ENCODE assay signal across 1 cellular context in the genomic region with DNA sequence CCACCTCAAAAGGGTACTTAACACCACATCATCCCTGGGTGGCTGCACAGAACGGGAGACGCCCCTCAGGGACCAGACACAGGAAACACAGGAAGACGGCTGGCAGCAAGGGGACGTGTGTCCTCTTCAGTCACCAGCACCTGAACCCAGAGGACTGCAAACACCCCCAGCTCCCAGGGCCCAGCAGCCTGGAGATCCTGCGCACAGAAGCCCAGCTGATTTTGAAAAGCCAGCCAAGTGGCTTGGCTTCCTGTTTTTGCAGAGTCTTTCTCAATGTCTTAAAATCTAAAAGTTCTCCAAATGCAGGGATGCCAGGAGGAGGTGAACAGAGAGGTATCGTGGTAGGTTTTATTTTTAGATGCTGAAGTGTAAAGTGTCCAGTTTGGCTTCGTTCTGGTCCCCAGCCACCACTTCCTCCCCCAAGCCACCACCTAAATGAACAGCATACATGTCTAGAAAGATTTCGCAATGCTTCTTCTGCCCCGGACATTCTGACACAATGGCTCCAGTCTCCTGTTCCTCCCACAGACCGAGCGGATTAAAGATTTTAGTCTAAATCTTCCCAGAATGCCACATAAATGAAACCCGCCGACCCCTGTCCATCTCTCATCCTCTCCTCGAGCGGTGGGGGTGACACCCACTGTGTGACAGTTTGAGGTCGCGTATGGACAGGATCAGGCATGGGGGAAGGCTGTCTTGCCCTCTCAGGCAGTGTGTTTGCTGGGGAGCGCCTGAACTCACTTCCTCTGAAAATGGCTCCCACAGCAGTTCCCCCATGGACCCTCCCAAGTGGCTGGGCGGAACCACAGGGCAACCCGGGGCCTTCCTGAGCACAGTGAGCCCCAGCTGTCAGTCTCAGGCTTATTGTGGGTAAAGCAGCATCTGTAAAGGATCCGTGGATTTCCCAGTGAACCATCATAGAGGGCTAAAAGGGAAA.
TF ChIP-seq lines count a peak whose summit lies in the region.

No MANE protein-coding gene starts in this region.

TF ChIP-seq in K562, 482 proteins besides CTCF, POLR2A, EP300 and RAD21:
- TF ChIP-seq ZNF830 (CRISPR knock-in tag; IDR thresholded peaks at IDR 0.05) (no peak), MAFK (IDR thresholded peaks at IDR 0.05; ENCODE audit: low read length) (no peak), PURB (CRISPR knock-in tag; IDR thresholded peaks at IDR 0.05; ENCODE audit: low read depth) (no peak), GMEB1 (CRISPR knock-in tag; IDR thresholded peaks at IDR 0.05) (no peak), SPI1 (IDR thresholded peaks at IDR 0.05; ENCODE audit: borderline replicate concordance, low read depth, low read length) (peak; percentile 47; the same call in 1 of the 2 replicates), CEBPG (CRISPR knock-in tag; IDR thresholded peaks at IDR 0.05) (peak; percentile 74), CEBPG (tag; conservative IDR thresholded peaks at IDR 0.05 in 1 of 2, IDR thresholded peaks at IDR 0.05 in 1 of 2) (peak; percentile 90 to 92), ZFP30 (CRISPR knock-in tag; IDR thresholded peaks at IDR 0.05; ENCODE audit: borderline replicate concordance) (no peak), SAP30 (IDR thresholded peaks at IDR 0.05; ENCODE audit: borderline replicate concordance, insufficient read depth, low read depth, low read length, poor library complexity, severe bottlenecking) (no peak), NR4A1 (CRISPR knock-in tag; IDR thresholded peaks at IDR 0.05) (no peak), NR4A1 (tag; IDR thresholded peaks at IDR 0.05) (no peak), NFE2 (IDR thresholded peaks at IDR 0.05; ENCODE audit: low read depth) (no peak), YY1 (IDR thresholded peaks at IDR 0.05; ENCODE audit: borderline replicate concordance in 1 of 3, control insufficient read depth in 1 of 3, extremely low read depth in 1 of 3, insufficient read depth in 3 of 3, insufficient read length in 1 of 3, insufficient replicate concordance in 2 of 3, low read depth in 1 of 3, low read length in 2 of 3) (peak in 1 of 3 experiments; percentile 17), MCM3 (IDR thresholded peaks at IDR 0.05) (no peak), CEBPB (tag; IDR thresholded peaks at IDR 0.05) (peak; percentile 99), PHF8 (IDR thresholded peaks at IDR 0.05; ENCODE audit: borderline replicate concordance, low read length) (no peak), FOXP4 (CRISPR knock-in tag; IDR thresholded peaks at IDR 0.05; ENCODE audit: borderline replicate concordance) (no peak), HMG20A (CRISPR knock-in tag; conservative IDR thresholded peaks at IDR 0.05) (no peak), FOXM1 (IDR thresholded peaks at IDR 0.05; ENCODE audit: low read depth) (no peak), FOXM1 (CRISPR knock-in tag; IDR thresholded peaks at IDR 0.05; ENCODE audit: low read depth) (no peak), CBX5 (IDR thresholded peaks at IDR 0.05; ENCODE audit: borderline replicate concordance, low read depth) (no peak), ZNF232 (CRISPR knock-in tag; IDR thresholded peaks at IDR 0.05) (no peak), BRF1 (IDR thresholded peaks at IDR 0.05; ENCODE audit: borderline replicate concordance, extremely low read depth, insufficient read length) (no peak), TFAP4 (CRISPR knock-in tag; IDR thresholded peaks at IDR 0.05; ENCODE audit: borderline replicate concordance) (0 out of 2 replicates have a peak, but pooled peaks have one; percentile 28), ZNF511 (CRISPR knock-in tag; IDR thresholded peaks at IDR 0.05) (no peak), RCOR1 (IDR thresholded peaks at IDR 0.05; ENCODE audit: borderline replicate concordance in 1 of 2, low read depth in 2 of 2, low read length in 2 of 2) (no peak), ZNF507 (tag; conservative IDR thresholded peaks at IDR 0.05) (no peak), CTBP1 (IDR thresholded peaks at IDR 0.05; ENCODE audit: borderline replicate concordance) (no peak), ZNF584 (CRISPR knock-in tag; IDR thresholded peaks at IDR 0.05; ENCODE audit: low read depth) (no peak), MYBL2 (IDR thresholded peaks at IDR 0.05; ENCODE audit: low read depth) (no peak), MYBL2 (CRISPR knock-in tag; IDR thresholded peaks at IDR 0.05; ENCODE audit: borderline replicate concordance) (no peak), XRCC5 (IDR thresholded peaks at IDR 0.05; ENCODE audit: low read depth, low read length) (no peak), FIP1L1 (IDR thresholded peaks at IDR 0.05; ENCODE audit: low read depth, low read length, poor library complexity, severe bottlenecking) (no peak), SAFB (IDR thresholded peaks at IDR 0.05; ENCODE audit: borderline replicate concordance, low read depth, low read length) (no peak), NCOA2 (IDR thresholded peaks at IDR 0.05; ENCODE audit: partially characterized antibody in 2 of 2) (no peak), ZNF431 (CRISPR knock-in tag; IDR thresholded peaks at IDR 0.05) (no peak), ZNF124 (CRISPR knock-in tag; IDR thresholded peaks at IDR 0.05) (no peak), C11orf30 (IDR thresholded peaks at IDR 0.05; ENCODE audit: low read depth) (no peak), PRDM10 (IDR thresholded peaks at IDR 0.05; ENCODE audit: partially characterized antibody) (peak; percentile 19)
- TF ChIP-seq, protein P1, sequence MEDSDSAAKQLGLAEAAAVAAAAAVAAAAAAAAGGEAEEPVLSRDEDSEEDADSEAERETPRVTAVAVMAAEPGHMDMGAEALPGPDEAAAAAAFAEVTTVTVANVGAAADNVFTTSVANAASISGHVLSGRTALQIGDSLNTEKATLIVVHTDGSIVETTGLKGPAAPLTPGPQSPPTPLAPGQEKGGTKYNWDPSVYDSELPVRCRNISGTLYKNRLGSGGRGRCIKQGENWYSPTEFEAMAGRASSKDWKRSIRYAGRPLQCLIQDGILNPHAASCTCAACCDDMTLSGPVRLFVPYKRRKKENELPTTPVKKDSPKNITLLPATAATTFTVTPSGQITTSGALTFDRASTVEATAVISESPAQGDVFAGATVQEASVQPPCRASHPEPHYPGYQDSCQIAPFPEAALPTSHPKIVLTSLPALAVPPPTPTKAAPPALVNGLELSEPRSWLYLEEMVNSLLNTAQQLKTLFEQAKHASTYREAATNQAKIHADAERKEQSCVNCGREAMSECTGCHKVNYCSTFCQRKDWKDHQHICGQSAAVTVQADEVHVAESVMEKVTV (CRISPR knock-in tag; IDR thresholded peaks at IDR 0.05): no peak
- TF ChIP-seq, protein P2, sequence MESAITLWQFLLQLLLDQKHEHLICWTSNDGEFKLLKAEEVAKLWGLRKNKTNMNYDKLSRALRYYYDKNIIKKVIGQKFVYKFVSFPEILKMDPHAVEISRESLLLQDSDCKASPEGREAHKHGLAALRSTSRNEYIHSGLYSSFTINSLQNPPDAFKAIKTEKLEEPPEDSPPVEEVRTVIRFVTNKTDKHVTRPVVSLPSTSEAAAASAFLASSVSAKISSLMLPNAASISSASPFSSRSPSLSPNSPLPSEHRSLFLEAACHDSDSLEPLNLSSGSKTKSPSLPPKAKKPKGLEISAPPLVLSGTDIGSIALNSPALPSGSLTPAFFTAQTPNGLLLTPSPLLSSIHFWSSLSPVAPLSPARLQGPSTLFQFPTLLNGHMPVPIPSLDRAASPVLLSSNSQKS (CRISPR knock-in tag; IDR thresholded peaks at IDR 0.05): no peak
- TF ChIP-seq, protein P3, sequence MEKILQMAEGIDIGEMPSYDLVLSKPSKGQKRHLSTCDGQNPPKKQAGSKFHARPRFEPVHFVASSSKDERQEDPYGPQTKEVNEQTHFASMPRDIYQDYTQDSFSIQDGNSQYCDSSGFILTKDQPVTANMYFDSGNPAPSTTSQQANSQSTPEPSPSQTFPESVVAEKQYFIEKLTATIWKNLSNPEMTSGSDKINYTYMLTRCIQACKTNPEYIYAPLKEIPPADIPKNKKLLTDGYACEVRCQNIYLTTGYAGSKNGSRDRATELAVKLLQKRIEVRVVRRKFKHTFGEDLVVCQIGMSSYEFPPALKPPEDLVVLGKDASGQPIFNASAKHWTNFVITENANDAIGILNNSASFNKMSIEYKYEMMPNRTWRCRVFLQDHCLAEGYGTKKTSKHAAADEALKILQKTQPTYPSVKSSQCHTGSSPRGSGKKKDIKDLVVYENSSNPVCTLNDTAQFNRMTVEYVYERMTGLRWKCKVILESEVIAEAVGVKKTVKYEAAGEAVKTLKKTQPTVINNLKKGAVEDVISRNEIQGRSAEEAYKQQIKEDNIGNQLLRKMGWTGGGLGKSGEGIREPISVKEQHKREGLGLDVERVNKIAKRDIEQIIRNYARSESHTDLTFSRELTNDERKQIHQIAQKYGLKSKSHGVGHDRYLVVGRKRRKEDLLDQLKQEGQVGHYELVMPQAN (IDR thresholded peaks at IDR 0.05; ENCODE audit: borderline replicate concordance): no peak
- TF ChIP-seq, protein P4, sequence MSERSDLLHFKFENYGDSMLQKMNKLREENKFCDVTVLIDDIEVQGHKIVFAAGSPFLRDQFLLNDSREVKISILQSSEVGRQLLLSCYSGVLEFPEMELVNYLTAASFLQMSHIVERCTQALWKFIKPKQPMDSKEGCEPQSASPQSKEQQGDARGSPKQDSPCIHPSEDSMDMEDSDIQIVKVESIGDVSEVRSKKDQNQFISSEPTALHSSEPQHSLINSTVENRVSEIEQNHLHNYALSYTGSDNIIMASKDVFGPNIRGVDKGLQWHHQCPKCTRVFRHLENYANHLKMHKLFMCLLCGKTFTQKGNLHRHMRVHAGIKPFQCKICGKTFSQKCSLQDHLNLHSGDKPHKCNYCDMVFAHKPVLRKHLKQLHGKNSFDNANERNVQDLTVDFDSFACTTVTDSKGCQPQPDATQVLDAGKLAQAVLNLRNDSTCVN (CRISPR knock-in tag; IDR thresholded peaks at IDR 0.05): no peak
